ENCODE assay signal across 9 cellular contexts in genomic region chr1:153260473-153260979, GRCh38. TPM values are rescaled to one million over a fixed set of nuclear protein-coding genes. Genes with fewer than 3 reads are reported as not detected.
A peak's percentile ranks its signal among the peaks of the same experiment; 100 is the strongest.
DNase-seq lines count a peak whose midpoint lies in the region; TF ChIP-seq lines count a peak whose summit lies in the region.
"Had no signal": no experiment of that assay in that cellular context is flagged by ENCODE, and none has a peak within 500 bp of the region (broad histone marks: within the 10 kb centered on the region; RNA-seq: fewer than 3 reads in every experiment).

No MANE protein-coding gene starts in this region.

- H3K36me3 ChIP-seq in prostate gland = no peaks in the 10 kb centered on the region

- no peak overlapping the region for H3K27ac ChIP-seq in prostate gland

- peak overlapping the region in 1 of 2 donors; percentile 18 for H3K4me3 ChIP-seq in prostate gland

- peaks cover 13% of the 10 kb centered on the region for H3K27me3 ChIP-seq in prostate gland (replicated peaks; ENCODE audit: insufficient read depth)

- H3K9me3 ChIP-seq in prostate gland = no peaks in the 10 kb centered on the region

- peak; percentile 23 for DNase-seq in stimulated activated CD4-positive, alpha-beta T cell treated with anti-CD3 and anti-CD28 coated beads, Interleukin-15, amount 100 ng/mL, for 24 hours
- DNase-seq in stimulated activated CD4-positive, alpha-beta T cell treated with anti-CD3 and anti-CD28 coated beads, Interleukin-1b, Interleukin-23, amount 100 ng/mL, for 48 hours = no peak
- peak; percentile 39 to 41 for DNase-seq in activated T-cell treated with anti-CD3 and anti-CD28 coated beads, Interleukin-2, amount 50 U/mL, for 48 hours
- DNase-seq in medulla oblongata (ENCODE audit: extremely low spot score) = peak; percentile 5
- no peak for DNase-seq in activated effector memory CD4-positive, alpha-beta T cell treated with anti-CD3 and anti-CD28 coated beads, Interleukin-2, amount 50 U/mL, for 16 hours
- DNase-seq in prostate gland (ENCODE audit: low spot score) = no peak
- DNase-seq in cortex of kidney (lab: John Stamatoyannopoulos, UW) = no peak
- no peak for DNase-seq in T1000 (lab: John Stamatoyannopoulos, UW)

- WGBS in prostate gland = 53% methylated on average over 8 of the region's 8 CpGs

- TF ChIP-seq POLR2A in prostate gland (IDR thresholded peaks at IDR 0.05) = no peak

- intact Hi-C loops in prostate gland (cut with DNase I) = no loop called here

- TF ChIP-seq CTCF in prostate gland (IDR thresholded peaks at IDR 0.05) = no peak

- peaks cover 4% of the 10 kb centered on the region for H3K4me1 ChIP-seq in prostate gland (replicated peaks)

RNA-seq across cellular contexts. Expression of gene LORICRIN, which starts 1.0 kb away (rescaled TPM):
- under 1 TPM in 1 of 2 donors, not detected in 1; 0.45 TPM for total RNA-seq in prostate gland
- total RNA-seq: Calu3 had no signal

RNA-seq across cellular contexts. Expression of gene PRR9, which starts 43.1 kb away (rescaled TPM):
- total RNA-seq in prostate gland = not detected
- total RNA-seq: Calu3 had no signal

RNA-seq across cellular contexts. Expression of gene PGLYRP3, which starts 52.2 kb away (rescaled TPM):
- total RNA-seq in prostate gland = not detected
- total RNA-seq: Calu3 had no signal

RNA-seq across cellular contexts. Expression of gene LELP1, which starts 57.3 kb away (rescaled TPM):
- 1 to 10 TPM in 1 of 2 donors, not detected in 1; 4.4 TPM for total RNA-seq in prostate gland
- total RNA-seq: Calu3 had no signal

Comparison
In these comparisons a context has a peak if more than half of its experiments do, and no peak if none do; other contexts are left out.
1. DNase-seq: peak in stimulated activated CD4-positive, alpha-beta T cell treated with anti-CD3 and anti-CD28 coated beads, Interleukin-15, amount 100 ng/mL, for 24 hours (single experiment), activated T-cell treated with anti-CD3 and anti-CD28 coated beads, Interleukin-2, amount 50 U/mL, for 48 hours (2 of 2) and medulla oblongata (single experiment); none in stimulated activated CD4-positive, alpha-beta T cell treated with anti-CD3 and anti-CD28 coated beads, Interleukin-1b, Interleukin-23, amount 100 ng/mL, for 48 hours (single experiment), activated effector memory CD4-positive, alpha-beta T cell treated with anti-CD3 and anti-CD28 coated beads, Interleukin-2, amount 50 U/mL, for 16 hours (single experiment), prostate gland (single experiment), cortex of kidney (single experiment) and T1000 (single experiment).